In genomic region chr6:142907017-142907470, GRCh38 we compare ENCODE assay signal across 10 cellular contexts. TPM values are rescaled to one million over a fixed set of nuclear protein-coding genes. Genes with fewer than 3 reads are reported as not detected.
A peak's percentile ranks its signal among the peaks of the same experiment; 100 is the strongest.
DNase-seq lines count a peak whose midpoint lies in the region; ATAC-seq and TF ChIP-seq lines count a peak whose summit lies in the region.
"Had no signal": no experiment of that assay in that cellular context is flagged by ENCODE, and none has a peak within 500 bp of the region (broad histone marks: within the 10 kb centered on the region; RNA-seq: fewer than 3 reads in every experiment).

No MANE protein-coding gene starts in this region.

- H3K4me1 Mint-ChIP-seq in activated CD4-positive, alpha-beta T cell treated with anti-CD3 and anti-CD28 coated beads for 36 hours, result peaks cover 79% of the 10 kb centered on the region
- peaks cover 7% of the 10 kb centered on the region for H3K4me1 Mint-ChIP-seq in endothelial cell (ENCODE audit: unreplicated experiment)

- CTCF ChIA-PET in activated CD4-positive, alpha-beta T cell treated with anti-CD3 and anti-CD28 coated beads for 36 hours (lab: Charles Lee), result interaction anchor here (0.8 to 1.6 kb wide), 10 partner anchors 9 to 103 kb away, joined by 3 to 6 read pairs (median 4); no protein-coding TSS in a partner anchor
- CTCF ChIA-PET in OCI-LY7 (lab: Charles Lee; ENCODE audit: unreplicated experiment), result interaction anchor here (0.6 kb wide), 1 partner anchor 252 kb away, joined by 3 read pairs; no protein-coding TSS in a partner anchor

- H3K9me2 ChIP-seq in OCI-LY7 (ENCODE audit: insufficient read depth, low read length), result no peaks in the 10 kb centered on the region

- peak overlapping the region; percentile 37 for H3K4me3 ChIP-seq in OCI-LY7 (ENCODE audit: low read depth, low read length, poor library complexity, severe bottlenecking)
- H3K4me3 ChIP-seq in skeletal muscle tissue (ENCODE audit: low read length in 3 of 3), result peak overlapping the region; percentile 3 to 45 (median 29)
- H3K4me3 ChIP-seq in heart right ventricle, result peak overlapping the region in 1 of 10 donors; percentile 9
- H3K4me3 ChIP-seq: A549 had no signal

- H3K9me3 ChIP-seq in OCI-LY7 (ENCODE audit: low read length) (no peaks in the 10 kb centered on the region), skeletal muscle tissue (ENCODE audit: control insufficient read depth in 3 of 3, low read length in 3 of 3) (no peaks in the 10 kb centered on the region), heart right ventricle (no peaks in the 10 kb centered on the region)
- H3K9me3 ChIP-seq: A549 had no signal

- no peaks in the 10 kb centered on the region for H3K9me3 Mint-ChIP-seq in activated CD4-positive, alpha-beta T cell treated with anti-CD3 and anti-CD28 coated beads for 36 hours (ENCODE audit: low read depth)
- H3K9me3 Mint-ChIP-seq in endothelial cell (ENCODE audit: unreplicated experiment), result no peaks in the 10 kb centered on the region

- peak; percentile 40 for ATAC-seq in activated CD4-positive, alpha-beta T cell treated with anti-CD3 and anti-CD28 coated beads for 36 hours
- peak; percentile 68 for ATAC-seq in HG02763 (IDR thresholded peaks at IDR 0.05; ENCODE audit: unreplicated experiment)
- ATAC-seq in heart right ventricle, result no peak

- H3K4me3 Mint-ChIP-seq in activated CD4-positive, alpha-beta T cell treated with anti-CD3 and anti-CD28 coated beads for 36 hours, result peak overlapping the region; percentile 75
- H3K4me3 Mint-ChIP-seq in endothelial cell (ENCODE audit: unreplicated experiment), result no peak overlapping the region

- DNase-seq in activated CD4-positive, alpha-beta T cell treated with anti-CD3 and anti-CD28 coated beads for 36 hours, result peak; percentile 46
- DNase-seq in activated CD4-positive, alpha-beta T cell treated with anti-CD3 and anti-CD28 coated beads, Interleukin-2, amount 50 U/mL, for 1 hour, result no peak
- DNase-seq in OCI-LY7 (ENCODE audit: low spot score) (peak; percentile 33), heart right ventricle (no peak), superior temporal gyrus (ENCODE audit: extremely low spot score) (no peak), endothelial cell (ENCODE audit: low spot score) (no peak)
- DNase-seq: aorta had no signal

- peak overlapping the region; percentile 95 for H3K27ac Mint-ChIP-seq in activated CD4-positive, alpha-beta T cell treated with anti-CD3 and anti-CD28 coated beads for 36 hours
- H3K27ac Mint-ChIP-seq in endothelial cell (ENCODE audit: unreplicated experiment), result no peak overlapping the region

- H2AFZ ChIP-seq in OCI-LY7 (ENCODE audit: low read length), result no peak overlapping the region

- TF ChIP-seq CTCF in OCI-LY7 (conservative IDR thresholded peaks at IDR 0.05; ENCODE audit: low read length) (no peak), heart right ventricle (IDR thresholded peaks at IDR 0.05) (no peak), endothelial cell (IDR thresholded peaks at IDR 0.05; ENCODE audit: unreplicated experiment) (no peak)

- H3K36me3 ChIP-seq in OCI-LY7 (ENCODE audit: insufficient read depth, low read length), result peaks cover 20% of the 10 kb centered on the region
- H3K36me3 ChIP-seq in skeletal muscle tissue (ENCODE audit: control insufficient read depth in 3 of 3, insufficient read depth in 3 of 3, low read length in 3 of 3), result no peaks in the 10 kb centered on the region
- no peaks in the 10 kb centered on the region for H3K36me3 ChIP-seq in heart right ventricle

- H3K27ac ChIP-seq in OCI-LY7 (ENCODE audit: low read depth, low read length, poor library complexity, severe bottlenecking), result peak overlapping the region; percentile 32
- peak overlapping the region; percentile 86 for H3K27ac ChIP-seq in skeletal muscle tissue (ENCODE audit: low read depth, low read length)
- H3K27ac ChIP-seq in heart right ventricle, result peak overlapping the region in 1 of 10 donors; percentile 32
- H3K27ac ChIP-seq: A549 had no signal

- intact Hi-C loops in activated CD4-positive, alpha-beta T cell treated with anti-CD3 and anti-CD28 coated beads for 36 hours (cut with DNase I, micrococcal nuclease), result loop anchor here in 1 of 2 experiments (1.0 kb wide), 1 partner anchor 22 kb away; no protein-coding TSS in a partner anchor
- intact Hi-C loops in OCI-LY7 (cut with micrococcal nuclease; ENCODE audit: unreplicated experiment), result no loop called here
- intact Hi-C loops in heart right ventricle (cut with DNase I), result no loop called here

- H3K27me3 Mint-ChIP-seq in activated CD4-positive, alpha-beta T cell treated with anti-CD3 and anti-CD28 coated beads for 36 hours, result no peaks in the 10 kb centered on the region
- H3K27me3 Mint-ChIP-seq in endothelial cell (ENCODE audit: unreplicated experiment), result no peaks in the 10 kb centered on the region

- H3K9ac ChIP-seq in skeletal muscle tissue (ENCODE audit: low read depth in 1 of 3, low read length in 3 of 3), result peak overlapping the region in 2 of 3 donors; percentile 55

- WGBS in heart right ventricle, 2 donors, result 72 to 74% methylated on average over 4 of the region's 4 CpGs

- peaks cover 23% of the 10 kb centered on the region for H3K36me3 Mint-ChIP-seq in activated CD4-positive, alpha-beta T cell treated with anti-CD3 and anti-CD28 coated beads for 36 hours (ENCODE audit: low read depth)
- no peaks in the 10 kb centered on the region for H3K36me3 Mint-ChIP-seq in endothelial cell (ENCODE audit: low read depth, unreplicated experiment)

- peak overlapping the region; percentile 55 for H3K4me2 ChIP-seq in OCI-LY7 (ENCODE audit: low read length)
- H3K4me2 ChIP-seq: A549 had no signal

- H3K27me3 ChIP-seq in skeletal muscle tissue (ENCODE audit: control insufficient read depth in 3 of 3, insufficient read depth in 3 of 3, low read length in 3 of 3) (no peaks in the 10 kb centered on the region), heart right ventricle (no peaks in the 10 kb centered on the region)

- H3K4me1 ChIP-seq in OCI-LY7 (ENCODE audit: insufficient read depth, low read length, poor library complexity, severe bottlenecking), result peaks cover 21% of the 10 kb centered on the region
- H3K4me1 ChIP-seq in skeletal muscle tissue (ENCODE audit: control insufficient read depth in 3 of 3, insufficient read depth in 3 of 3, low read length in 3 of 3), result peaks cover 9 to 23% (median 12%) of the 10 kb centered on the region in 3 donors
- peaks cover 0 to 28% (median 20%) of the 10 kb centered on the region in 9 donors for H3K4me1 ChIP-seq in heart right ventricle

- H3K79me2 ChIP-seq in OCI-LY7 (ENCODE audit: insufficient read depth, low read depth, low read length), result peaks cover 55% of the 10 kb centered on the region; the same call in 1 of the 2 replicates

- BruUV-seq in OCI-LY7 (replicated peaks; lab: Mats Ljungman, UMichigan), result no TSS peak

- POLR2A ChIA-PET in activated CD4-positive, alpha-beta T cell treated with anti-CD3 and anti-CD28 coated beads for 36 hours (lab: Charles Lee), result interaction anchor here (0.6 to 2.3 kb wide), 4 partner anchors 20 to 87 kb away, joined by 3 to 6 read pairs (median 4); no protein-coding TSS in a partner anchor
- POLR2A ChIA-PET in OCI-LY7 (lab: Charles Lee), result interaction anchor here (0.6 to 2.5 kb wide), 13 partner anchors 11 to 71 kb away, joined by 3 to 13 read pairs (median 5); no protein-coding TSS in a partner anchor

- no peaks in the 10 kb centered on the region for H4K20me1 ChIP-seq in OCI-LY7 (ENCODE audit: insufficient read depth, low read length)

RNA-seq across cellular contexts. Expression of gene HIVEP2, which starts 37.9 kb away (rescaled TPM):
- total RNA-seq in activated CD4-positive, alpha-beta T cell treated with anti-CD3 and anti-CD28 coated beads for 36 hours, result 10 to 100 TPM; 30.7 to 33.6 TPM
- 16.9 and 24.6 TPM in 2 replicates for total RNA-seq in OCI-LY7 (2014; rRNA removed; shearing (Covaris generic))
- total RNA-seq in OCI-LY7 (2022), result 18.8 and 21.9 TPM in 2 replicates
- total RNA-seq in skeletal muscle tissue, result 17.7 TPM
- total RNA-seq in heart right ventricle, result 10 to 100 TPM; 10.3 to 31.6 (median 21.7) TPM
- polyA plus RNA-seq in heart right ventricle, result 1 to 10 TPM; 2.1 to 2.9 TPM
- 15.6 TPM for total RNA-seq in endothelial cell (ENCODE audit: unreplicated experiment)

Comparison
In these comparisons a context has a peak if more than half of its experiments do, and no peak if none do; other contexts are left out.
1. DNase-seq: peak in activated CD4-positive, alpha-beta T cell treated with anti-CD3 and anti-CD28 coated beads for 36 hours (single experiment) and OCI-LY7 (single experiment); none in activated CD4-positive, alpha-beta T cell treated with anti-CD3 and anti-CD28 coated beads, Interleukin-2, amount 50 U/mL, for 1 hour (single experiment), heart right ventricle (0 of 2), superior temporal gyrus (single experiment) and endothelial cell (single experiment).
2. ATAC-seq: peak in activated CD4-positive, alpha-beta T cell treated with anti-CD3 and anti-CD28 coated beads for 36 hours (single experiment) and HG02763 (single experiment); none in heart right ventricle (0 of 8).